In genomic region chr20:10984899-10985298, GRCh38 we compare ENCODE assay signal across 1 cellular context.
TF ChIP-seq lines count a peak whose summit lies in the region.

No MANE protein-coding gene starts in this region.

TF ChIP-seq in IMR-90, 13 proteins besides CTCF, POLR2A, EP300 and RAD21 (continued from another document):
- TF ChIP-seq SMC3 (IDR thresholded peaks at IDR 0.05; ENCODE audit: low read depth, low read length): no peak
- TF ChIP-seq CHD1 (IDR thresholded peaks at IDR 0.05; ENCODE audit: low read depth, low read length): no peak
- no peak for TF ChIP-seq USF2 (IDR thresholded peaks at IDR 0.05; ENCODE audit: low read depth, low read length)
- no peak for TF ChIP-seq MAZ (IDR thresholded peaks at IDR 0.05; ENCODE audit: borderline replicate concordance, low read depth, low read length)
